In the genomic region with DNA sequence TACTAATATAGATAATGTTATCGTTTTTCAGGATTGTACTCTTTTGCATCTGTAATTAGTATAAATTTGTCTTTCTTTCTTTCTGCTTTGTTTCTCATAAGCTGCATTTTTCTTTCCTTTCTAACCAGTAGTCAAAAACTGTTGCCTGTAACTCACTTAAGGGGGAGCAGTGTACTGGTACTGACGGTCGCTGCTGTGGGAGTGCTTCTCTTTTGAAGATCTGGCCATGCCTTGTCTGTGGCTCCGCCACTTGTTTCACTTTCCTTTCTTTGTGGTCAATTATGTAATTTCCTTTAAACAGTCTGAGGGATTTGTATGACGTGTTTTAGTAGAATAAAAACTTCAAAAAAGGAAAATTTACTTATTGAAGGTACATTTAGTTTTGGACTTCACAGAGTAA, we compare ENCODE assay signal across 7 cellular contexts.
DNase-seq lines count a peak whose midpoint lies in the region; ATAC-seq lines count a peak whose summit lies in the region.

No MANE protein-coding gene starts in this region.

- peak; percentile 58 for DNase-seq in UCSD-AML1 (lab: John Stamatoyannopoulos, UW; ENCODE audit: unreplicated experiment)
- DNase-seq in cerebellar cortex (ENCODE audit: low spot score): peak; percentile 8
- DNase-seq in stimulated activated CD4-positive, alpha-beta T cell treated with anti-CD3 and anti-CD28 coated beads, Interleukin-1b, Interleukin-23, amount 100 ng/mL, for 4 hours (ENCODE audit: low read depth in 2 of 2): peak; percentile 14 to 59
- no peak for DNase-seq in NCI-H1048 (lab: John Stamatoyannopoulos, UW)
- DNase-seq in NCI-H1417 treated with DMSO at 0.1 percent for 48 hours (lab: John Stamatoyannopoulos, UW): no peak

- ATAC-seq in GM19025 (IDR thresholded peaks at IDR 0.05; ENCODE audit: low read depth, unreplicated experiment): peak; percentile 96
- peak; percentile 94 for ATAC-seq in HG03135 (IDR thresholded peaks at IDR 0.05; ENCODE audit: unreplicated experiment)

Comparison
In these comparisons a context has a peak if more than half of its experiments do, and no peak if none do; other contexts are left out.
1. DNase-seq: peak in UCSD-AML1 (single experiment), cerebellar cortex (single experiment) and stimulated activated CD4-positive, alpha-beta T cell treated with anti-CD3 and anti-CD28 coated beads, Interleukin-1b, Interleukin-23, amount 100 ng/mL, for 4 hours (2 of 2); none in NCI-H1048 (single experiment) and NCI-H1417 treated with DMSO at 0.1 percent for 48 hours (single experiment).